ENCODE assay signal across 1 cellular context in the genomic region with DNA sequence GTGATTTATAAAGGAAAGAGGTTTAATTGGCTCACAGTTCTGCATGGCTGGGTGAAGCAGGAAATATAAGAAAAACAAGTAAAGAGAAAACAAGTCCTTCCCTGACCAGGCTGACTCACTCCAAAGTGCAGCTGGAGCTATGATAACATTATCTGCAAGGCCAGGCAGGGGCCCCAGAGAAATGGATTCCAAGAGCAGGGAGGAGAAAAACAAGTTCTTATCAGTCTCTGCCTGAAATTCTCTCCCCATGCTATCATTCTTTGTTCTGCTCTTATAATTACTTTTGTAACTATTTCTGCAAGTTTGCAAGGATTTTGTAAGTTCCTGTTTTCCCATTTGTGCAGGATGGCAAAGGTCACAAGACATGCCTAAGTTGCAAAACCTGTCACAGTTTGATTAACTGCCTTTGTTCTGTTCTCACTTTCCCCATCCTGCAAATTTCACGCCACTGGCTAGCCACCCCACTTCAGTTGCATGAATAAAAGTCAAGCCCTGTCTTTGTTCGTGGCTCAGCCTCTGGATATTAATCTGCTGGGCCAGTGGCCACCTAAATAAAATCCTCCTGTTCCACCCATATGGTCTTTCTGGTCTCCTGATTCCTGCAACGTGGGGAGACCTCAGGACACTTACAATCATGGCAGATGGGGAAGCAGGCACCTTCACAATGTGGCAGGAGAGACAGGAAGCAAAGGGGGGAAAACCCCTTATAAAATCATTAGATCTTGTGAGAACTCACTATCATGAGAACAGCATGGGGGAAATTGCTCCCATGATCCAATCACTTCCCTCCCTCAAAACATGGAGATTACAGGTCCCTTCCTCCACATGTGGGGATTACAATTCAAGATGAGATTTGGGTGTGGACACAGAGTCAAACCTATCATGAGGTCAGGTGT.
A peak's percentile ranks its signal among the peaks of the same experiment; 100 is the strongest.
TF ChIP-seq lines count a peak whose summit lies in the region.

No MANE protein-coding gene starts in this region.

TF ChIP-seq in K562, 482 proteins besides CTCF, POLR2A, EP300 and RAD21 (continued from another document and continues in another):
- TF ChIP-seq, protein P1, sequence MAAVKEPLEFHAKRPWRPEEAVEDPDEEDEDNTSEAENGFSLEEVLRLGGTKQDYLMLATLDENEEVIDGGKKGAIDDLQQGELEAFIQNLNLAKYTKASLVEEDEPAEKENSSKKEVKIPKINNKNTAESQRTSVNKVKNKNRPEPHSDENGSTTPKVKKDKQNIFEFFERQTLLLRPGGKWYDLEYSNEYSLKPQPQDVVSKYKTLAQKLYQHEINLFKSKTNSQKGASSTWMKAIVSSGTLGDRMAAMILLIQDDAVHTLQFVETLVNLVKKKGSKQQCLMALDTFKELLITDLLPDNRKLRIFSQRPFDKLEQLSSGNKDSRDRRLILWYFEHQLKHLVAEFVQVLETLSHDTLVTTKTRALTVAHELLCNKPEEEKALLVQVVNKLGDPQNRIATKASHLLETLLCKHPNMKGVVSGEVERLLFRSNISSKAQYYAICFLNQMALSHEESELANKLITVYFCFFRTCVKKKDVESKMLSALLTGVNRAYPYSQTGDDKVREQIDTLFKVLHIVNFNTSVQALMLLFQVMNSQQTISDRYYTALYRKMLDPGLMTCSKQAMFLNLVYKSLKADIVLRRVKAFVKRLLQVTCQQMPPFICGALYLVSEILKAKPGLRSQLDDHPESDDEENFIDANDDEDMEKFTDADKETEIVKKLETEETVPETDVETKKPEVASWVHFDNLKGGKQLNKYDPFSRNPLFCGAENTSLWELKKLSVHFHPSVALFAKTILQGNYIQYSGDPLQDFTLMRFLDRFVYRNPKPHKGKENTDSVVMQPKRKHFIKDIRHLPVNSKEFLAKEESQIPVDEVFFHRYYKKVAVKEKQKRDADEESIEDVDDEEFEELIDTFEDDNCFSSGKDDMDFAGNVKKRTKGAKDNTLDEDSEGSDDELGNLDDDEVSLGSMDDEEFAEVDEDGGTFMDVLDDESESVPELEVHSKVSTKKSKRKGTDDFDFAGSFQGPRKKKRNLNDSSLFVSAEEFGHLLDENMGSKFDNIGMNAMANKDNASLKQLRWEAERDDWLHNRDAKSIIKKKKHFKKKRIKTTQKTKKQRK (IDR thresholded peaks at IDR 0.05; ENCODE audit: borderline replicate concordance, low read depth, low read length), result no peak
- TF ChIP-seq MEF2A (IDR thresholded peaks at IDR 0.05; ENCODE audit: control insufficient read depth, low read depth, low read length), result peak; percentile 80
- peak; percentile 100 for TF ChIP-seq SOX6 (IDR thresholded peaks at IDR 0.05)
- TF ChIP-seq, protein P2, sequence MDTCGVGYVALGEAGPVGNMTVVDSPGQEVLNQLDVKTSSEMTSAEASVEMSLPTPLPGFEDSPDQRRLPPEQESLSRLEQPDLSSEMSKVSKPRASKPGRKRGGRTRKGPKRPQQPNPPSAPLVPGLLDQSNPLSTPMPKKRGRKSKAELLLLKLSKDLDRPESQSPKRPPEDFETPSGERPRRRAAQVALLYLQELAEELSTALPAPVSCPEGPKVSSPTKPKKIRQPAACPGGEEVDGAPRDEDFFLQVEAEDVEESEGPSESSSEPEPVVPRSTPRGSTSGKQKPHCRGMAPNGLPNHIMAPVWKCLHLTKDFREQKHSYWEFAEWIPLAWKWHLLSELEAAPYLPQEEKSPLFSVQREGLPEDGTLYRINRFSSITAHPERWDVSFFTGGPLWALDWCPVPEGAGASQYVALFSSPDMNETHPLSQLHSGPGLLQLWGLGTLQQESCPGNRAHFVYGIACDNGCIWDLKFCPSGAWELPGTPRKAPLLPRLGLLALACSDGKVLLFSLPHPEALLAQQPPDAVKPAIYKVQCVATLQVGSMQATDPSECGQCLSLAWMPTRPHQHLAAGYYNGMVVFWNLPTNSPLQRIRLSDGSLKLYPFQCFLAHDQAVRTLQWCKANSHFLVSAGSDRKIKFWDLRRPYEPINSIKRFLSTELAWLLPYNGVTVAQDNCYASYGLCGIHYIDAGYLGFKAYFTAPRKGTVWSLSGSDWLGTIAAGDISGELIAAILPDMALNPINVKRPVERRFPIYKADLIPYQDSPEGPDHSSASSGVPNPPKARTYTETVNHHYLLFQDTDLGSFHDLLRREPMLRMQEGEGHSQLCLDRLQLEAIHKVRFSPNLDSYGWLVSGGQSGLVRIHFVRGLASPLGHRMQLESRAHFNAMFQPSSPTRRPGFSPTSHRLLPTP (IDR thresholded peaks at IDR 0.05; ENCODE audit: borderline replicate concordance, extremely low read depth, insufficient read length), result no peak
- peak; percentile 74 for TF ChIP-seq GTF2E2 (tag; IDR thresholded peaks at IDR 0.05)
- TF ChIP-seq, protein P3, sequence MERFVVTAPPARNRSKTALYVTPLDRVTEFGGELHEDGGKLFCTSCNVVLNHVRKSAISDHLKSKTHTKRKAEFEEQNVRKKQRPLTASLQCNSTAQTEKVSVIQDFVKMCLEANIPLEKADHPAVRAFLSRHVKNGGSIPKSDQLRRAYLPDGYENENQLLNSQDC (CRISPR knock-in tag; IDR thresholded peaks at IDR 0.05), result no peak
- peak; percentile 56; the same call in 1 of the 2 replicates for TF ChIP-seq CREM (IDR thresholded peaks at IDR 0.05; ENCODE audit: low read depth)
- no peak for TF ChIP-seq ESRRB (CRISPR knock-in tag; IDR thresholded peaks at IDR 0.05; ENCODE audit: borderline replicate concordance)
- peak; percentile 95 for TF ChIP-seq POLR2AphosphoS5 (IDR thresholded peaks at IDR 0.05; ENCODE audit: control insufficient read depth, insufficient read depth, low read depth, low read length)
- peak; percentile 100 for TF ChIP-seq MEIS2 (IDR thresholded peaks at IDR 0.05; ENCODE audit: partially characterized antibody)
- 0 out of 2 replicates have a peak, but pooled peaks have one; percentile 48 for TF ChIP-seq RUNX1 (IDR thresholded peaks at IDR 0.05; ENCODE audit: low read depth)
- TF ChIP-seq, protein P4, sequence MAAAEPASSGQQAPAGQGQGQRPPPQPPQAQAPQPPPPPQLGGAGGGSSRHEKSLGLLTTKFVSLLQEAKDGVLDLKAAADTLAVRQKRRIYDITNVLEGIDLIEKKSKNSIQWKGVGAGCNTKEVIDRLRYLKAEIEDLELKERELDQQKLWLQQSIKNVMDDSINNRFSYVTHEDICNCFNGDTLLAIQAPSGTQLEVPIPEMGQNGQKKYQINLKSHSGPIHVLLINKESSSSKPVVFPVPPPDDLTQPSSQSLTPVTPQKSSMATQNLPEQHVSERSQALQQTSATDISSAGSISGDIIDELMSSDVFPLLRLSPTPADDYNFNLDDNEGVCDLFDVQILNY (CRISPR knock-in tag; IDR thresholded peaks at IDR 0.05), result no peak
- peak in 1 of 3 experiments; percentile 32 for TF ChIP-seq YY1 (IDR thresholded peaks at IDR 0.05; ENCODE audit: borderline replicate concordance in 1 of 3, control insufficient read depth in 1 of 3, extremely low read depth in 1 of 3, insufficient read depth in 3 of 3, insufficient read length in 1 of 3, insufficient replicate concordance in 2 of 3, low read depth in 1 of 3, low read length in 2 of 3)
- no peak for TF ChIP-seq RBM34 (IDR thresholded peaks at IDR 0.05; ENCODE audit: borderline replicate concordance, insufficient read depth, low read length)
- TF ChIP-seq FOXM1 (IDR thresholded peaks at IDR 0.05; ENCODE audit: low read depth), result peak; percentile 94
- no peak for TF ChIP-seq FOXM1 (CRISPR knock-in tag; IDR thresholded peaks at IDR 0.05; ENCODE audit: low read depth)
- TF ChIP-seq, protein P5, sequence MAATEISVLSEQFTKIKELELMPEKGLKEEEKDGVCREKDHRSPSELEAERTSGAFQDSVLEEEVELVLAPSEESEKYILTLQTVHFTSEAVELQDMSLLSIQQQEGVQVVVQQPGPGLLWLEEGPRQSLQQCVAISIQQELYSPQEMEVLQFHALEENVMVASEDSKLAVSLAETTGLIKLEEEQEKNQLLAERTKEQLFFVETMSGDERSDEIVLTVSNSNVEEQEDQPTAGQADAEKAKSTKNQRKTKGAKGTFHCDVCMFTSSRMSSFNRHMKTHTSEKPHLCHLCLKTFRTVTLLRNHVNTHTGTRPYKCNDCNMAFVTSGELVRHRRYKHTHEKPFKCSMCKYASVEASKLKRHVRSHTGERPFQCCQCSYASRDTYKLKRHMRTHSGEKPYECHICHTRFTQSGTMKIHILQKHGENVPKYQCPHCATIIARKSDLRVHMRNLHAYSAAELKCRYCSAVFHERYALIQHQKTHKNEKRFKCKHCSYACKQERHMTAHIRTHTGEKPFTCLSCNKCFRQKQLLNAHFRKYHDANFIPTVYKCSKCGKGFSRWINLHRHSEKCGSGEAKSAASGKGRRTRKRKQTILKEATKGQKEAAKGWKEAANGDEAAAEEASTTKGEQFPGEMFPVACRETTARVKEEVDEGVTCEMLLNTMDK (IDR thresholded peaks at IDR 0.05; ENCODE audit: borderline replicate concordance, insufficient read depth, low read depth, low read length, poor library complexity, severe bottlenecking), result no peak
- TF ChIP-seq CHCHD3 (CRISPR knock-in tag; IDR thresholded peaks at IDR 0.05), result no peak
- TF ChIP-seq, protein P6, sequence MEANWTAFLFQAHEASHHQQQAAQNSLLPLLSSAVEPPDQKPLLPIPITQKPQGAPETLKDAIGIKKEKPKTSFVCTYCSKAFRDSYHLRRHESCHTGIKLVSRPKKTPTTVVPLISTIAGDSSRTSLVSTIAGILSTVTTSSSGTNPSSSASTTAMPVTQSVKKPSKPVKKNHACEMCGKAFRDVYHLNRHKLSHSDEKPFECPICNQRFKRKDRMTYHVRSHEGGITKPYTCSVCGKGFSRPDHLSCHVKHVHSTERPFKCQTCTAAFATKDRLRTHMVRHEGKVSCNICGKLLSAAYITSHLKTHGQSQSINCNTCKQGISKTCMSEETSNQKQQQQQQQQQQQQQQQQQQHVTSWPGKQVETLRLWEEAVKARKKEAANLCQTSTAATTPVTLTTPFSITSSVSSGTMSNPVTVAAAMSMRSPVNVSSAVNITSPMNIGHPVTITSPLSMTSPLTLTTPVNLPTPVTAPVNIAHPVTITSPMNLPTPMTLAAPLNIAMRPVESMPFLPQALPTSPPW (CRISPR knock-in tag; IDR thresholded peaks at IDR 0.05), result peak; percentile 76
- TF ChIP-seq ZNF23 (CRISPR knock-in tag; IDR thresholded peaks at IDR 0.05), result no peak
- 0 out of 2 replicates have a peak, but pooled peaks have one; percentile 54 for TF ChIP-seq KAT7 (CRISPR knock-in tag; IDR thresholded peaks at IDR 0.05; ENCODE audit: borderline replicate concordance)
- no peak for TF ChIP-seq RBM22 (IDR thresholded peaks at IDR 0.05; ENCODE audit: low read depth, low read length, poor library complexity, severe bottlenecking)
- no peak for TF ChIP-seq SIN3B (IDR thresholded peaks at IDR 0.05; ENCODE audit: low read depth)
- TF ChIP-seq MYNN (IDR thresholded peaks at IDR 0.05), result peak; percentile 85; the same call in 1 of the 2 replicates
- no peak for TF ChIP-seq MYNN (CRISPR knock-in tag; IDR thresholded peaks at IDR 0.05)
- no peak for TF ChIP-seq ZNF124 (CRISPR knock-in tag; IDR thresholded peaks at IDR 0.05)
- TF ChIP-seq FIP1L1 (IDR thresholded peaks at IDR 0.05; ENCODE audit: low read depth, low read length, poor library complexity, severe bottlenecking), result no peak
- TF ChIP-seq, protein P7, sequence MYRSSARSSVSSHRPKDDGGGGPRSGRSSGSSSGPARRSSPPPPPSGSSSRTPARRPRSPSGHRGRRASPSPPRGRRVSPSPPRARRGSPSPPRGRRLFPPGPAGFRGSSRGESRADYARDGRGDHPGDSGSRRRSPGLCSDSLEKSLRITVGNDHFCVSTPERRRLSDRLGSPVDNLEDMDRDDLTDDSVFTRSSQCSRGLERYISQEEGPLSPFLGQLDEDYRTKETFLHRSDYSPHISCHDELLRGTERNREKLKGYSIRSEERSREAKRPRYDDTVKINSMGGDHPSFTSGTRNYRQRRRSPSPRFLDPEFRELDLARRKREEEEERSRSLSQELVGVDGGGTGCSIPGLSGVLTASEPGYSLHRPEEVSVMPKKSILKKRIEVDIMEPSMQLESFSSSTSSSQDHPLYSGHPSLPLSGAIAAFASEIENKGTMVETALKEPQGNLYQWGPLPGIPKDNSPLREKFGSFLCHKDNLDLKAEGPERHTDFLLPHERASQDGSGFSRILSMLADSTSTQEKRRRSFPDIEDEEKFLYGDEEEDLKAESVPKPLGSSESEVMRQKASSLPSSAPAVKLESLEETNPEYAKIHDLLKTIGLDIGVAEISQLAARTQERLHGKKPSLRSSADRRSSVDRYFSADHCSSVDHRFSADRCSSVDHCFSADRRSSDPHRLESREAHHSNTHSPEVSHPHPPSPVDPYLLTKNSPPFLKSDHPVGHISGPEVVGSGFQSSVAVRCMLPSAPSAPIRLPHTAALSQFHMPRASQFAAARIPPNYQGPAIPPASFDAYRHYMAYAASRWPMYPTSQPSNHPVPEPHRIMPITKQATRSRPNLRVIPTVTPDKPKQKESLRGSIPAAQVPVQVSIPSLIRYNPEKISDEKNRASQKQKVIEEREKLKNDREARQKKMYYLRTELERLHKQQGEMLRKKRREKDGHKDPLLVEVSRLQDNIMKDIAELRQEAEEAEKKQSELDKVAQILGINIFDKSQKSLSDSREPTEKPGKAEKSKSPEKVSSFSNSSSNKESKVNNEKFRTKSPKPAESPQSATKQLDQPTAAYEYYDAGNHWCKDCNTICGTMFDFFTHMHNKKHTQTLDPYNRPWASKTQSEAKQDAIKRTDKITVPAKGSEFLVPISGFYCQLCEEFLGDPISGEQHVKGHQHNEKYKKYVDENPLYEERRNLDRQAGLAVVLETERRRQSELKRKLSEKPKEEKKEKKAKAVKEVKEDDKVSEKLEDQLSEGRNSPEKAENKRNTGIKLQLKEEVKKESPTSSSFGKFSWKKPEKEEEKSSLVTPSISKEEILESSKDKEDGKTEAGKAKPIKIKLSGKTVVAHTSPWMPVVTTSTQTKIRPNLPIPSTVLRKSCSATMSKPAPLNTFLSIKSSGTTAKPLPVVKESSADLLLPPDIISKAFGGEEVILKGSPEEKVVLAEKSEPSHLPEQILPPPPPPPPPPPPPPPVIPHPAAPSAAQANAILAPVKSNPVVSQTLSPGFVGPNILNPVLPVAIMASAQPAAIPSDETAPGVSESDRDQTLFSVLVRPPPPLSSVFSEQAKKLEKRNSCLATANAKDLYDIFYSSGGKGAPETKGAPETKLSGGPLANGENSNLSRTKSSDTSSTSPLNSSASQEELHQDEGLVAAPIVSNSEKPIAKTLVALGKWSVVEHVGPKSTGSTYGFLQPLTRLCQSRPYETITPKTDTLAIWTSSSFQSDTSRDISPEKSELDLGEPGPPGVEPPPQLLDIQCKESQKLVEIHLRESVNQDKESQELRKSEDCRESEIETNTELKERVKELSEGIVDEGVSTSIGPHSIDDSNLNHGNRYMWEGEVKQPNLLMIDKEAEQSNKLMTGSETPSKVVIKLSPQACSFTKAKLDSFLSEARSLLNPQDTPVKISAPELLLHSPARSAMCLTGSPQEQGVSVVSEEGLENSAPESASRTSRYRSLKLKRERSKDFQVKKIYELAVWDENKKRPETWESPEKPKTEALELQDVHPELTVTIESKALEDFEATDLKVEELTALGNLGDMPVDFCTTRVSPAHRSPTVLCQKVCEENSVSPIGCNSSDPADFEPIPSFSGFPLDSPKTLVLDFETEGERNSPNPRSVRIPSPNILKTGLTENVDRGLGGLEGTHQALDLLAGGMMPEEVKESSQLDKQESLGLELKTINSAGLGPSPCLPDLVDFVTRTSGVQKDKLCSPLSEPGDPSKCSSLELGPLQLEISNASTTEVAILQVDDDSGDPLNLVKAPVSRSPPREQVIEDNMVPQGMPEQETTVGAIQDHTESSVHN (IDR thresholded peaks at IDR 0.05; ENCODE audit: borderline replicate concordance in 1 of 2, low read depth in 1 of 2), result peak; percentile 93 to 96; a peak in 3 of 4 replicates
- no peak for TF ChIP-seq ARHGAP35 (IDR thresholded peaks at IDR 0.05; ENCODE audit: partially characterized antibody)
- TF ChIP-seq ZNF644 (tag; IDR thresholded peaks at IDR 0.05; ENCODE audit: low read depth), result peak; percentile 86; the same call in 1 of the 2 replicates
- peak; percentile 92 for TF ChIP-seq STAT5A (IDR thresholded peaks at IDR 0.05; ENCODE audit: borderline replicate concordance, low read length)
- no peak for TF ChIP-seq MYC (IDR thresholded peaks at IDR 0.05; ENCODE audit: low read depth, low read length)
- TF ChIP-seq MYC (CRISPR knock-in tag; IDR thresholded peaks at IDR 0.05; ENCODE audit: borderline replicate concordance, low read depth), result no peak
- TF ChIP-seq LCOR (CRISPR knock-in tag; IDR thresholded peaks at IDR 0.05), result no peak; the same call in 1 of the 2 replicates
- no peak for TF ChIP-seq ZNF507 (tag; conservative IDR thresholded peaks at IDR 0.05)
